ENCODE assay signal across 12 cellular contexts in genomic region chr4:6217716-6218381, GRCh38. TPM values are rescaled to one million over a fixed set of nuclear protein-coding genes. Genes with fewer than 3 reads are reported as not detected.
DNase-seq lines count a peak whose midpoint lies in the region; ATAC-seq and TF ChIP-seq lines count a peak whose summit lies in the region.
"Had no signal": no experiment of that assay in that cellular context is flagged by ENCODE, and none has a peak within 500 bp of the region (broad histone marks: within the 10 kb centered on the region; RNA-seq: fewer than 3 reads in every experiment).

No MANE protein-coding gene starts in this region.

- H3K4me1 ChIP-seq in tibial nerve, result peaks cover 0 to 12% (median 0%) of the 10 kb centered on the region in 4 donors

- H3K9me3 Mint-ChIP-seq in natural killer cell treated with Interleukin-12 subunit alpha and Interleukin-12 subunit beta and Interleukin-15 and Interleukin-18, amount 100 ng/mL, for 72 hours, result no peaks in the 10 kb centered on the region

- no peak for TF ChIP-seq CTCF in tibial nerve (IDR thresholded peaks at IDR 0.05)

- no peaks in the 10 kb centered on the region for H3K36me3 Mint-ChIP-seq in natural killer cell treated with Interleukin-12 subunit alpha and Interleukin-12 subunit beta and Interleukin-15 and Interleukin-18, amount 100 ng/mL, for 72 hours

- H3K27me3 ChIP-seq in tibial nerve, result peaks cover 0 to 29% of the 10 kb centered on the region in 2 donors

- no peak overlapping the region for H3K27ac Mint-ChIP-seq in natural killer cell treated with Interleukin-12 subunit alpha and Interleukin-12 subunit beta and Interleukin-15 and Interleukin-18, amount 100 ng/mL, for 72 hours

- H3K4me3 ChIP-seq in tibial nerve, result no peak overlapping the region
- H3K4me3 ChIP-seq: mucosa of descending colon had no signal

- H3K4me1 Mint-ChIP-seq in natural killer cell treated with Interleukin-12 subunit alpha and Interleukin-12 subunit beta and Interleukin-15 and Interleukin-18, amount 100 ng/mL, for 72 hours (ENCODE audit: low read depth in 2 of 2), result peaks cover 0 to 15% of the 10 kb centered on the region in 2 donors

- no peak overlapping the region for H3K4me3 Mint-ChIP-seq in natural killer cell treated with Interleukin-12 subunit alpha and Interleukin-12 subunit beta and Interleukin-15 and Interleukin-18, amount 100 ng/mL, for 72 hours

- TF ChIP-seq POLR2A in tibial nerve (IDR thresholded peaks at IDR 0.05), result no peak

- DNase-seq in NCI-H69 (lab: John Stamatoyannopoulos, UW), result peak; percentile 16
- DNase-seq in NCI-H1105 treated with DMSO at 0.1 percent for 48 hours (lab: John Stamatoyannopoulos, UW), result no peak
- DNase-seq in mesenteric fat pad (ENCODE audit: low spot score), result no peak
- DNase-seq in tibial nerve (ENCODE audit: low spot score in 2 of 2), result no peak
- DNase-seq in natural killer cell treated with Interleukin-12 subunit alpha and Interleukin-12 subunit beta and Interleukin-15 and Interleukin-18, amount 100 ng/mL, for 72 hours (ENCODE audit: low spot score), result no peak
- DNase-seq: mucosa of descending colon, NCI-H345, retina had no signal

- 58 to 64% methylated on average over 1 of the region's 1 CpG for WGBS in tibial nerve, 2 donors

- no peak for TF ChIP-seq EP300 in tibial nerve (IDR thresholded peaks at IDR 0.05)

- peaks cover 31 to 32% of the 10 kb centered on the region in 2 donors for H3K27me3 Mint-ChIP-seq in natural killer cell treated with Interleukin-12 subunit alpha and Interleukin-12 subunit beta and Interleukin-15 and Interleukin-18, amount 100 ng/mL, for 72 hours

- H3K36me3 ChIP-seq in tibial nerve, result peaks cover 0 to 5% (median 0%) of the 10 kb centered on the region in 3 donors

- no peak overlapping the region for H3K27ac ChIP-seq in tibial nerve
- H3K27ac ChIP-seq: epithelial cell of prostate had no signal

- H3K9me3 ChIP-seq in tibial nerve, result peaks cover 0 to 23% (median 2%) of the 10 kb centered on the region in 4 donors

- ATAC-seq in GM18858 (IDR thresholded peaks at IDR 0.05; ENCODE audit: unreplicated experiment), result peak; percentile 93
- ATAC-seq in GM21515 (IDR thresholded peaks at IDR 0.05; ENCODE audit: unreplicated experiment), result peak; percentile 83
- ATAC-seq in HG03095 (IDR thresholded peaks at IDR 0.05; ENCODE audit: unreplicated experiment), result peak; percentile 86
- no peak for ATAC-seq in natural killer cell treated with Interleukin-12 subunit alpha and Interleukin-12 subunit beta and Interleukin-15 and Interleukin-18, amount 100 ng/mL, for 72 hours
- ATAC-seq: mucosa of descending colon had no signal

RNA-seq across cellular contexts. Expression of gene JAKMIP1, which starts 17.5 kb away (rescaled TPM):
- total RNA-seq in mesenteric fat pad, result 0.10 TPM
- total RNA-seq in tibial nerve, result 1 to 10 TPM in 2 of 4 donors, under 1 TPM in 2; 0.30 to 2.5 (median 1.2) TPM
- total RNA-seq in natural killer cell treated with Interleukin-12 subunit alpha and Interleukin-12 subunit beta and Interleukin-15 and Interleukin-18, amount 100 ng/mL, for 72 hours, result 10 to 100 TPM; 16.3 to 66.7 TPM

RNA-seq across cellular contexts. Expression of gene WFS1, which starts 51.8 kb away (rescaled TPM):
- 97.2 TPM for total RNA-seq in mesenteric fat pad
- total RNA-seq in tibial nerve, result 100 to 1,000 TPM in 1 of 4 donors, 10 to 100 TPM in 3; 52.8 to 125 (median 57.9) TPM
- 1 to 10 TPM; 3.1 to 7.4 TPM for total RNA-seq in natural killer cell treated with Interleukin-12 subunit alpha and Interleukin-12 subunit beta and Interleukin-15 and Interleukin-18, amount 100 ng/mL, for 72 hours

Comparison
In these comparisons a context has a peak if more than half of its experiments do, and no peak if none do; other contexts are left out.
1. ATAC-seq: peak in GM18858 (single experiment), GM21515 (single experiment) and HG03095 (single experiment); none in natural killer cell treated with Interleukin-12 subunit alpha and Interleukin-12 subunit beta and Interleukin-15 and Interleukin-18, amount 100 ng/mL, for 72 hours (0 of 2).
2. RNA of gene JAKMIP1, which starts 17.5 kb away (total RNA-seq): 16.3 to 66.7 TPM in natural killer cell treated with Interleukin-12 subunit alpha and Interleukin-12 subunit beta and Interleukin-15 and Interleukin-18, amount 100 ng/mL, for 72 hours; 0.30 to 2.5 TPM in tibial nerve and 0.10 TPM in mesenteric fat pad (single experiment); every median in the first group is over 4 times any median in the second.
3. RNA of gene WFS1, which starts 51.8 kb away (total RNA-seq): 97.2 TPM in mesenteric fat pad (single experiment) and 52.8 to 125 TPM in tibial nerve; 3.1 to 7.4 TPM in natural killer cell treated with Interleukin-12 subunit alpha and Interleukin-12 subunit beta and Interleukin-15 and Interleukin-18, amount 100 ng/mL, for 72 hours; every median in the first group is over 4 times any median in the second.